In genomic region chr7:150685219-150686029, GRCh38 we compare ENCODE assay signal across 8 cellular contexts. TPM values are rescaled to one million over a fixed set of nuclear protein-coding genes. Genes with fewer than 3 reads are reported as not detected.
A peak's percentile ranks its signal among the peaks of the same experiment; 100 is the strongest.
DNase-seq lines count a peak whose midpoint lies in the region; ATAC-seq and TF ChIP-seq lines count a peak whose summit lies in the region.

Gene GIMAP2, plus strand, starts transcription at chr7:150685706. Its CDS starts 1,354 bp downstream, at chr7:150687060.

- 8 to 14% methylated on average over 6 of the region's 6 CpGs for WGBS in esophagus, 2 donors

- H3K9me3 ChIP-seq in esophagus (ENCODE audit: control insufficient read depth in 2 of 2, insufficient read depth in 1 of 2, low read depth in 1 of 2, low read length in 1 of 2) = peaks cover 3% of the 10 kb centered on the region in 2 donors

- no peaks in the 10 kb centered on the region for H3K27me3 ChIP-seq in esophagus (ENCODE audit: control insufficient read depth in 1 of 2, insufficient read depth in 2 of 2, low read length in 2 of 2)

- H3K4me1 ChIP-seq in esophagus (ENCODE audit: control insufficient read depth in 2 of 2, insufficient read depth in 2 of 2, low read length in 1 of 2) = peaks cover 0 to 5% of the 10 kb centered on the region in 2 donors

- peak within 1 kb of the TSS; percentile 65 to 71 for H3K27ac ChIP-seq in esophagus (ENCODE audit: low read depth in 2 of 2, low read length in 1 of 2)

- H3K36me3 ChIP-seq in esophagus (ENCODE audit: control insufficient read depth in 2 of 2, insufficient read depth in 2 of 2, low read length in 1 of 2) = peaks cover 0 to 3% of the 10 kb centered on the region in 2 donors

- H3K4me3 ChIP-seq in esophagus (ENCODE audit: low read depth in 1 of 2, low read length in 2 of 2) = peak within 1 kb of the TSS; percentile 18 to 52

- TF ChIP-seq CTCF in omental fat pad (IDR thresholded peaks at IDR 0.05) = no peak

- ATAC-seq in GM19043 (IDR thresholded peaks at IDR 0.05; ENCODE audit: low read depth, unreplicated experiment) (peak; percentile 95), HG03175 (IDR thresholded peaks at IDR 0.05; ENCODE audit: unreplicated experiment) (peak; percentile 97), omental fat pad (ENCODE audit: low FRiP score) (no peak)

- DNase-seq in CMK (ENCODE audit: low read depth) = peak; percentile 3
- DNase-seq in T follicular helper cell (ENCODE audit: low read depth) = peak; percentile 21
- no peak for DNase-seq in omental fat pad (ENCODE audit: low spot score)
- DNase-seq in NCI-H2227 (lab: John Stamatoyannopoulos, UW; ENCODE audit: unreplicated experiment) = no peak
- no peak for DNase-seq in cerebellar nuclear complex (lab: John Stamatoyannopoulos, UW)

RNA-seq across cellular contexts. Expression of gene GIMAP2, which starts in this region (rescaled TPM):
- polyA plus RNA-seq in esophagus = 1 to 10 TPM in 1 of 2 donors, under 1 TPM in 1; 0.90 to 2.1 TPM
- 10 to 100 TPM; 10.1 to 44.0 (median 12.8) TPM for total RNA-seq in omental fat pad

Comparison
In these comparisons a context has a peak if more than half of its experiments do, and no peak if none do; other contexts are left out.
1. DNase-seq: peak in CMK (single experiment) and T follicular helper cell (single experiment); none in omental fat pad (single experiment), NCI-H2227 (single experiment) and cerebellar nuclear complex (0 of 2).